In the genomic region with DNA sequence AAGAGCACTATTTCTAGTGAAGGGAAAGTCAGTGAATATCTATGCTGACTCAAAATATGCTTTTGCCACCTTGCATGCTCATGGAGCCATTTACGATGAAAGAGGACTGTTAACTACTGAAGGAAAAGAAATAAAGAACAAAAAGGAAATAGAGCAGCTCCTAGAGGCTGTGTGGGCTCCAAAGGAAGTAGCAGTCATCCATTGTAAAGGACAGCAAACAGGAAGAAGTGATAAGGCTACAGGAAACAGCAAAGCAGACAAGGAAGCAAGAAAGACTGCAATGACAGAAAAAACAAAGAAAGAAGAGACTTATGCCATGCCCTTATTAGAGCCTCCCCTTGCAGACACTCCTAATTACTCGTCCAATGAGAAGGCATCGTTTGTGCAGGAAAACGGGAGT, we compare ENCODE assay signal across 17 cellular contexts. TPM values are rescaled to one million over a fixed set of nuclear protein-coding genes. Genes with fewer than 3 reads are reported as not detected.
A peak's percentile ranks its signal among the peaks of the same experiment; 100 is the strongest.
DNase-seq lines count a peak whose midpoint lies in the region; ATAC-seq, FAIRE-seq and TF ChIP-seq lines count a peak whose summit lies in the region.
"Had no signal": no experiment of that assay in that cellular context is flagged by ENCODE, and none has a peak within 500 bp of the region (broad histone marks: within the 10 kb centered on the region; RNA-seq: fewer than 3 reads in every experiment).

No MANE protein-coding gene starts in this region.

- ATAC-seq in CD8-positive, alpha-beta T cell = no peak
- ATAC-seq in K562 = no peak
- ATAC-seq: A549, HepG2 had no signal

- H3K9me1 ChIP-seq in K562 (ENCODE audit: control insufficient read depth, insufficient read depth, low read length) = no peaks in the 10 kb centered on the region

- H3K36me3 ChIP-seq in CD8-positive, alpha-beta T cell (ENCODE audit: insufficient read depth, low read length) = no peaks in the 10 kb centered on the region
- H3K36me3 ChIP-seq in Loucy (ENCODE audit: insufficient read depth, low read length) = no peaks in the 10 kb centered on the region
- no peaks in the 10 kb centered on the region for H3K36me3 ChIP-seq in K562 (ENCODE audit: control insufficient read depth, insufficient read depth, low read length)
- no peaks in the 10 kb centered on the region for H3K36me3 ChIP-seq in kidney (ENCODE audit: control insufficient read depth in 1 of 2, insufficient read depth in 2 of 2, low read length in 2 of 2)
- H3K36me3 ChIP-seq: BE2C had no signal

- peaks cover 6% of the 10 kb centered on the region for H3K4me1 Mint-ChIP-seq in CD8-positive, alpha-beta T cell (ENCODE audit: low read depth)

- H3K27ac Mint-ChIP-seq in CD8-positive, alpha-beta T cell = peak overlapping the region; percentile 0
- H3K27ac Mint-ChIP-seq: HFFc6 had no signal

- H3K79me2 ChIP-seq in Loucy (ENCODE audit: insufficient read depth, low read length) = no peaks in the 10 kb centered on the region
- no peaks in the 10 kb centered on the region; the same call in 2 of the 3 replicates for H3K79me2 ChIP-seq in K562 (ENCODE audit: control insufficient read depth, insufficient read depth, low read length)

- H3F3A ChIP-seq in Loucy (ENCODE audit: low read depth) = no peaks in the 10 kb centered on the region

- intact Hi-C loops in CD8-positive, alpha-beta T cell (cut with DNase I, micrococcal nuclease) = no loop called here
- intact Hi-C loops in K562 (cut with micrococcal nuclease) = no loop called here
- intact Hi-C loops in kidney (cut with DNase I) = no loop called here

- no peak overlapping the region for H3K27ac ChIP-seq in CD8-positive, alpha-beta T cell (ENCODE audit: low read depth, low read length)
- H3K27ac ChIP-seq in K562 (ENCODE audit: extremely low read depth, low read depth, low read length) = no peak overlapping the region
- no peak overlapping the region for H3K27ac ChIP-seq in kidney (ENCODE audit: low read depth in 2 of 2, low read length in 2 of 2)
- H3K27ac ChIP-seq: A549 had no signal

- no peak for TF ChIP-seq RAD21 in K562 (CRISPR knock-in tag; conservative IDR thresholded peaks at IDR 0.05 in 1 of 2, IDR thresholded peaks at IDR 0.05 in 1 of 2)

- no peak for DNase-seq in CD8-positive, alpha-beta T cell
- DNase-seq in K562 (ENCODE audit: extremely low read depth in 1 of 4, low spot score in 3 of 4) (no peak), kidney (no peak), NCI-H345 (lab: John Stamatoyannopoulos, UW) (no peak), NCI-H82 (lab: John Stamatoyannopoulos, UW) (no peak)
- DNase-seq: BE2C, DMS153, DMS79 treated with DMSO at 0.1 percent for 48 hours, GF-D8, HCEC 1CT, HFFc6 had no signal

- H3K4me1 ChIP-seq in CD8-positive, alpha-beta T cell (ENCODE audit: insufficient read depth, low read length) = no peaks in the 10 kb centered on the region
- H3K4me1 ChIP-seq in Loucy (ENCODE audit: insufficient read depth, low read length, poor library complexity, severe bottlenecking) = peaks cover 12% of the 10 kb centered on the region
- H3K4me1 ChIP-seq in K562 (replicated peaks in 1 of 2; ENCODE audit: control insufficient read depth in 2 of 2, insufficient read depth in 2 of 2, low read length in 2 of 2) = peaks cover 29 to 64% of the 10 kb centered on the region in 2 experiments
- peaks cover 17 to 44% of the 10 kb centered on the region in 2 donors for H3K4me1 ChIP-seq in kidney (ENCODE audit: control insufficient read depth in 1 of 2, insufficient read depth in 1 of 2, low read depth in 1 of 2, low read length in 2 of 2)
- H3K4me1 ChIP-seq: A549, BE2C had no signal

- FAIRE-seq in K562 (lab: Jason Lieb, UNC) (no peak), kidney (lab: Jason Lieb, UNC) (no peak)
- FAIRE-seq: D721Med, GM19239, HepG2, HTR-8/SVneo had no signal

- CTCF ChIA-PET in CD8-positive, alpha-beta T cell (lab: Charles Lee) = no interaction called here
- CTCF ChIA-PET in K562 (lab: Yijun Ruan, JAX; ENCODE audit: low intra/inter-chr PET ratio) = no interaction called here

- H3K9me2 ChIP-seq in Loucy (replicated peaks; ENCODE audit: low read depth, low read length) = no peaks in the 10 kb centered on the region

- H4K20me1 ChIP-seq in Loucy (ENCODE audit: insufficient read depth, low read length, poor library complexity, severe bottlenecking) (no peaks in the 10 kb centered on the region), K562 (replicated peaks; ENCODE audit: control insufficient read depth, insufficient read depth, low read length) (no peaks in the 10 kb centered on the region)

- BruUV-seq in K562 (replicated peaks; lab: Mats Ljungman, UMichigan) = no TSS peak

- H3K27me3 Mint-ChIP-seq in CD8-positive, alpha-beta T cell (ENCODE audit: low read depth) = peaks cover 5% of the 10 kb centered on the region

- H3K36me3 Mint-ChIP-seq in CD8-positive, alpha-beta T cell = no peaks in the 10 kb centered on the region

- no peak overlapping the region for H3K4me3 ChIP-seq in CD8-positive, alpha-beta T cell (ENCODE audit: low read depth, low read length)
- peak overlapping the region; percentile 8 for H3K4me3 ChIP-seq in Loucy (ENCODE audit: low read length, poor library complexity, severe bottlenecking)
- no peak overlapping the region for H3K4me3 ChIP-seq in K562
- H3K4me3 ChIP-seq in kidney (ENCODE audit: low read length in 2 of 2) = no peak overlapping the region
- H3K4me3 ChIP-seq: A549 had no signal

- POLR2A ChIA-PET in CD8-positive, alpha-beta T cell (lab: Charles Lee) = no interaction called here
- POLR2A ChIA-PET in K562 (lab: Yijun Ruan, JAX) = interaction anchor here (0.7 kb wide), 1 partner anchor 22 kb away, joined by 3 read pairs; no protein-coding TSS in a partner anchor

- no peak for TF ChIP-seq CTCF in CD8-positive, alpha-beta T cell (IDR thresholded peaks at IDR 0.05)
- TF ChIP-seq CTCF in Loucy (conservative IDR thresholded peaks at IDR 0.05; ENCODE audit: low read length) (no peak), K562 (IDR thresholded peaks at IDR 0.05 in 2 of 3, conservative IDR thresholded peaks at IDR 0.05 in 1 of 3; ENCODE audit: insufficient read depth in 2 of 3, low read depth in 1 of 3, low read length in 3 of 3) (no peak), kidney (IDR thresholded peaks at IDR 0.05; ENCODE audit: borderline replicate concordance, extremely low read depth, insufficient read depth) (no peak)

- no peak overlapping the region for H3K4me3 Mint-ChIP-seq in CD8-positive, alpha-beta T cell
- H3K4me3 Mint-ChIP-seq: HFFc6 had no signal

- no peaks in the 10 kb centered on the region for H3K27me3 ChIP-seq in CD8-positive, alpha-beta T cell (ENCODE audit: insufficient read depth, low read length)
- H3K27me3 ChIP-seq in Loucy (ENCODE audit: insufficient read depth, low read length, poor library complexity, severe bottlenecking) = peaks cover 30% of the 10 kb centered on the region
- H3K27me3 ChIP-seq in K562 (ENCODE audit: control insufficient read depth in 2 of 2, insufficient read depth in 2 of 2, low read length in 2 of 2) = no peaks in the 10 kb centered on the region
- H3K27me3 ChIP-seq: BE2C had no signal

- in situ Hi-C loops in K562 (cut with MboI) = no loop called here

- no peak for TF ChIP-seq POLR2A in K562 (conservative IDR thresholded peaks at IDR 0.05)

- 80% methylated on average over 4 of the region's 4 CpGs for WGBS in K562 (ENCODE audit: insufficient coverage, low coverage, missing lambda C conversion rate)

- no peaks in the 10 kb centered on the region for H3K9me3 ChIP-seq in CD8-positive, alpha-beta T cell (ENCODE audit: low read length)
- H3K9me3 ChIP-seq in Loucy (ENCODE audit: insufficient read depth, low read depth, low read length) (no peaks in the 10 kb centered on the region), K562 (replicated peaks; ENCODE audit: control insufficient read depth, insufficient read depth, low read depth, low read length) (0 out of 2 replicates have a peak, but pooled peaks cover 2% of the 10 kb centered on the region), kidney (ENCODE audit: control insufficient read depth in 1 of 2, low read length in 2 of 2) (no peaks in the 10 kb centered on the region)
- H3K9me3 ChIP-seq: A549, BE2C had no signal

- peak overlapping the region; percentile 87 for H2AFZ ChIP-seq in Loucy (ENCODE audit: low read length)
- peak overlapping the region; percentile 40; the same call in 1 of the 2 replicates for H2AFZ ChIP-seq in K562 (ENCODE audit: low read depth, low read length)

- H3K9me3 Mint-ChIP-seq in CD8-positive, alpha-beta T cell = no peaks in the 10 kb centered on the region
- H3K9me3 Mint-ChIP-seq: HFFc6 had no signal

- TF ChIP-seq EP300 in K562 (IDR thresholded peaks at IDR 0.05; ENCODE audit: low read length) = no peak

- H3K9ac ChIP-seq in Loucy (ENCODE audit: low read depth, low read length, poor library complexity, severe bottlenecking) (no peak overlapping the region), K562 (ENCODE audit: insufficient read depth in 1 of 2, low read depth in 2 of 2, low read length in 2 of 2) (no peak overlapping the region), kidney (ENCODE audit: low read length in 2 of 2) (no peak overlapping the region)

- H3K4me2 ChIP-seq in Loucy (ENCODE audit: low read depth, low read length, poor library complexity, severe bottlenecking) (peak overlapping the region; percentile 41), K562 (ENCODE audit: insufficient read depth, low read length) (no peak overlapping the region)
- H3K4me2 ChIP-seq: A549 had no signal

TF ChIP-seq in K562, 482 proteins besides CTCF, POLR2A, EP300 and RAD21 (continues in another document):
- no peak for TF ChIP-seq FUS (optimal IDR thresholded peaks at IDR 0.05; ENCODE audit: low read depth, low read length)
- TF ChIP-seq ZNF274 (IDR thresholded peaks at IDR 0.05; ENCODE audit: borderline replicate concordance, low read depth, low read length) = no peak

RNA-seq across cellular contexts. Expression of a gene that starts 12.0 kb away (rescaled TPM):
- 10 to 100 TPM; 16.4 to 17.0 TPM for total RNA-seq in CD8-positive, alpha-beta T cell
- total RNA-seq in K562 (2011; cell fraction: chromatin; rRNA removed; ENCODE audit: low replicate concordance) = 23.4 and 28.6 TPM in 2 replicates
- 9.3 and 9.8 TPM in 2 replicates for total RNA-seq in K562 (2011; cell fraction: nucleolus; rRNA removed)
- 11.1 and 13.1 TPM in 2 replicates for total RNA-seq in K562 (2011; cell fraction: nucleoplasm; rRNA removed)
- 6.9 and 9.7 TPM in 2 replicates for total RNA-seq in K562 (2014; rRNA removed)
- total RNA-seq in K562 (2014; rRNA removed; fragmentation: Illumina TruSeq; extraction: Trizol) = 23.9 and 32.4 TPM in 2 replicates
- total RNA-seq in K562 (2015; rRNA removed; fragmentation: Illumina TruSeq; extraction: Trizol) = 17.0 and 18.3 TPM in 2 replicates
- 13.9 and 15.4 TPM in 2 replicates for total RNA-seq in K562 (2021)
- polyA plus RNA-seq in K562 (2011; rRNA removed) = 16.8 and 17.7 TPM in 2 replicates
- polyA plus RNA-seq in K562 (2011; cell fraction: cytosol; rRNA removed) = 2.4 and 8.5 TPM in 2 replicates
- 10.7 and 20.6 TPM in 2 replicates for polyA plus RNA-seq in K562 (2011; cell fraction: nucleus; rRNA removed)
- polyA plus RNA-seq in K562 (2012) = 8.7 and 20.1 TPM in 2 replicates
- polyA plus RNA-seq in K562 (2014; fragmentation: Illumina TruSeq; extraction: Trizol) = 14.8 and 16.9 TPM in 2 replicates
- polyA plus RNA-seq in K562 (2014; fragmentation: Nextera tagmentation; extraction: Ambion mirVana) = 10 to 100 TPM in 1 of 2 experiments, 1 to 10 TPM in 1; 9.8 to 13.1 TPM
- polyA plus RNA-seq in K562 (2014; rRNA removed) = 12.7 and 14.0 TPM in 2 replicates
- 23.5 and 37.2 TPM in 2 replicates for polyA minus RNA-seq in K562 (2011; rRNA and poly(A)+ RNA removed)
- polyA minus RNA-seq in K562 (2011; cell fraction: cytosol; rRNA and poly(A)+ RNA removed) = 8.6 and 12.9 TPM in 2 replicates
- polyA minus RNA-seq in K562 (2011; cell fraction: nucleus; rRNA and poly(A)+ RNA removed) = 7.9 and 18.4 TPM in 2 replicates
- 47.0 TPM for total RNA-seq in kidney
- polyA plus RNA-seq in kidney (ENCODE audit: insufficient read depth, low read depth, low replicate concordance) = 15.5 TPM
